ENCODE assay signal across 10 cellular contexts in the genomic region with DNA sequence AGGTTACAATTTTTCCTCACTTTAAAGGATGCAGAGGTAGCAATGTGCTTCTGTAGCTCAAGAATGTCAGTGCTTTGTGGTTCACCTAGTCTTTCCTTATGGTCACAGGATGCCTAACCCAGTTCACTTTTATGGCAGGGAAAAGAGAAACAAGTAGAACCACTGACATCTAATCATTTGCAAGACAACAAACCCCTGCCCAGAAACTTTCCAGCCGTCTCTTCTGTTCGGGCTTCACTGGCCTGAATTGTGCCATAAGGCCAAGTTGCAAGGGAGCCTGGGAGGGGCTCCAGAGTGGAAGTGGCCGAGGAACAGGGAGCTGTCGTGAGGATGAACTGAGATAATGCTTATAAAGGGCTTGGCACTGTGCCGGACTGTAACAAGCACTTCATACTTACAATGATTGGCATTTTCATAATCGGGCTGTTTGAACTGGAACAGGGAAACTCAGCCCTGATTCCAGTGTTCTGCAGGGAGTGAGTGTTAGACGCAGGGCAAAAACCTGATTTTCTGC.
DNase-seq lines count a peak whose midpoint lies in the region; ATAC-seq and TF ChIP-seq lines count a peak whose summit lies in the region.
"Had no signal": no experiment of that assay in that cellular context is flagged by ENCODE, and none has a peak within 500 bp of the region (broad histone marks: within the 10 kb centered on the region; RNA-seq: fewer than 3 reads in every experiment).

No MANE protein-coding gene starts in this region.

- H3K36me3 ChIP-seq in WERI-Rb-1: no peaks in the 10 kb centered on the region
- H3K36me3 ChIP-seq in right lobe of liver: no peaks in the 10 kb centered on the region

- no peak overlapping the region for H3K27ac ChIP-seq in WERI-Rb-1
- no peak overlapping the region for H3K27ac ChIP-seq in right lobe of liver

- intact Hi-C loops in Right ventricle myocardium inferior (cut with DNase I) (no loop called here), cardiac septum (cut with DNase I) (no loop called here), right lobe of liver (cut with DNase I) (no loop called here), posterior cingulate gyrus (cut with DNase I) (no loop called here)

- H3K4me3 ChIP-seq in WERI-Rb-1 (ENCODE audit: low read depth, low read length) (no peak overlapping the region), right lobe of liver (no peak overlapping the region)
- H3K4me3 ChIP-seq: lung had no signal

- H3K27me3 ChIP-seq in WERI-Rb-1 (ENCODE audit: insufficient read depth, low read depth, severe bottlenecking): no peaks in the 10 kb centered on the region
- H3K27me3 ChIP-seq in right lobe of liver: no peaks in the 10 kb centered on the region

- TF ChIP-seq POLR2A in right lobe of liver (IDR thresholded peaks at IDR 0.05): no peak

- TF ChIP-seq CTCF in WERI-Rb-1 (IDR thresholded peaks at IDR 0.05; ENCODE audit: low read depth, low read length) (no peak), right lobe of liver (IDR thresholded peaks at IDR 0.05) (no peak)

- H3K9me3 ChIP-seq in WERI-Rb-1 (ENCODE audit: severe bottlenecking): no peaks in the 10 kb centered on the region
- H3K9me3 ChIP-seq in right lobe of liver: no peaks in the 10 kb centered on the region

- peak; percentile 38 for ATAC-seq in Right ventricle myocardium inferior
- ATAC-seq in right lobe of liver: peak; percentile 31 to 40 (median 36)

- DNase-seq in Right ventricle myocardium inferior (ENCODE audit: missing footprints) (no peak), cardiac septum (ENCODE audit: low spot score) (no peak), WERI-Rb-1 (peak; percentile 18), right lobe of liver (no peak), posterior cingulate gyrus (no peak), NCI-H128 (lab: John Stamatoyannopoulos, UW; ENCODE audit: unreplicated experiment) (no peak), amniotic stem cell (lab: John Stamatoyannopoulos, UW) (no peak)
- DNase-seq in activated effector memory CD4-positive, alpha-beta T cell treated with Interleukin-2 at 50 U/mL for 16 hours: no peak
- DNase-seq: activated T-cell treated with anti-CD3 and anti-CD28 coated beads, Interleukin-2, amount 50 U/mL, for 1 hour had no signal

- H3K4me1 ChIP-seq in right lobe of liver: no peaks in the 10 kb centered on the region

- 83% methylated on average over 5 of the region's 7 CpGs for WGBS in right lobe of liver (ENCODE audit: insufficient coverage, low coverage, low lambda C conversion rate, missing lambda C conversion rate)
